8 cellular contexts compared by ENCODE assay signal in the genomic region with DNA sequence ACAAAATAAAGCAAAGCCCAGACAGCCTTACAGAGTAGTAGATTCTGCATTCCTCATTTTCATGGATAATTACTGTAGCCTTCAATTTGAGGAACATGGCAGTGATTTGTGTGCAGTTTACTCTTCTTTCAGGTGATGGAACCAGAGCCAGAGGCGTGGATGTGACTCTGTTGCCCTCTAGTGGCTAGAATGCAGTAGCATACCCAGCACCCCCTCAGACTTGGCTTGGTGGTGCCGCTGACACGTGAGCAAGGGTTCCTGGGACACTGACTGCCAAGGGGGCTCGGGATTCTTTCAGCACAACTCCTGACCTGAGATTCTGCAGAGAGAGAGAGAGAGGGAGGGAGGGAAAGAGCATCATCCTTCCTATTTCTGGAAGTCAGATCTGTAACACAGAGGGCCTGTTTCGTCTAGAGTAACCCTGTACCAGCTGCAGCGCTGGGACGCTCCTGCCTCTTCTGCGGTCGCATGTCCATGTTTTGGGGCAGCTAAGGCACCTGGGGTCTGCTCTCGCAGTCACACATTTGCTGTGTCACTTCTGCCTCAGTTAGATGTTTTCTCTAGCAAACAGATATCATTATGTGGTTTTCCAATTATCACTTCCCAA.
DNase-seq lines count a peak whose midpoint lies in the region; ATAC-seq and TF ChIP-seq lines count a peak whose summit lies in the region.

No MANE protein-coding gene starts in this region.

- H3K36me3 ChIP-seq in tibial nerve, result no peaks in the 10 kb centered on the region

- WGBS in tibial nerve, 2 donors, result 37 to 44% methylated on average over 10 of the region's 10 CpGs

- no peaks in the 10 kb centered on the region for H3K36me3 Mint-ChIP-seq in naive thymus-derived CD8-positive, alpha-beta T cell

- no peak overlapping the region for H3K4me3 ChIP-seq in tibial nerve

- no peak for TF ChIP-seq POLR2A in tibial nerve (IDR thresholded peaks at IDR 0.05)

- peaks cover 0 to 6% (median 0%) of the 10 kb centered on the region in 4 donors for H3K4me1 ChIP-seq in tibial nerve

- ATAC-seq in HG03196 (IDR thresholded peaks at IDR 0.05; ENCODE audit: unreplicated experiment), result peak; percentile 83
- peak; percentile 52 to 53 for ATAC-seq in naive thymus-derived CD8-positive, alpha-beta T cell

- no peak for TF ChIP-seq EP300 in tibial nerve (IDR thresholded peaks at IDR 0.05)

- H3K4me1 Mint-ChIP-seq in naive thymus-derived CD8-positive, alpha-beta T cell, result no peaks in the 10 kb centered on the region

- H3K4me3 Mint-ChIP-seq in naive thymus-derived CD8-positive, alpha-beta T cell, result no peak overlapping the region

- H3K27ac ChIP-seq in tibial nerve, result no peak overlapping the region

- no peaks in the 10 kb centered on the region for H3K27me3 ChIP-seq in tibial nerve

- H3K27me3 Mint-ChIP-seq in naive thymus-derived CD8-positive, alpha-beta T cell, result peaks cover 3 to 23% (median 13%) of the 10 kb centered on the region in 5 donors

- POLR2A ChIA-PET in naive thymus-derived CD8-positive, alpha-beta T cell (lab: Charles Lee), result no interaction called here

- peak; percentile 67 for DNase-seq in COLO829 (ENCODE audit: low spot score)
- peak; percentile 49 for DNase-seq in GM19240 (ENCODE audit: insufficient read length, low spot score)
- peak; percentile 2 to 70 for DNase-seq in NCI-H526 (lab: John Stamatoyannopoulos, UW)
- DNase-seq in activated CD8-positive, alpha-beta memory T cell treated with anti-CD3 and anti-CD28 coated beads for 48 hours (ENCODE audit: low read depth in 2 of 3, low spot score in 2 of 3), result peak in 2 of 3 experiments; percentile 0 to 11
- DNase-seq in fibroblast of gingiva (ENCODE audit: low read depth), result peak; percentile 32
- DNase-seq in naive thymus-derived CD8-positive, alpha-beta T cell, result peak in 8 of 10 donors; percentile 3 to 39 (median 15)
- peak in 1 of 2 donors; percentile 19 for DNase-seq in tibial nerve (ENCODE audit: low spot score in 2 of 2)

- peak overlapping the region in 1 of 10 donors; percentile 80 for H3K27ac Mint-ChIP-seq in naive thymus-derived CD8-positive, alpha-beta T cell

- TF ChIP-seq CTCF in tibial nerve (IDR thresholded peaks at IDR 0.05), result peak; percentile 54 to 73 (median 64)

- no peaks in the 10 kb centered on the region for H3K9me3 ChIP-seq in tibial nerve

- H3K9me3 Mint-ChIP-seq in naive thymus-derived CD8-positive, alpha-beta T cell, result no peaks in the 10 kb centered on the region
